Comparison of ENCODE assay signal across 16 cellular contexts in genomic region chr7:47392241-47392759, GRCh38.
DNase-seq lines count a peak whose midpoint lies in the region; ATAC-seq, FAIRE-seq and TF ChIP-seq lines count a peak whose summit lies in the region.
"Had no signal": no experiment of that assay in that cellular context is flagged by ENCODE, and none has a peak within 500 bp of the region (broad histone marks: within the 10 kb centered on the region; RNA-seq: fewer than 3 reads in every experiment).

No MANE protein-coding gene starts in this region.

- in situ Hi-C loops in GM23248 (cut with MboI) = no loop called here

- TF ChIP-seq POLR2A in stomach (IDR thresholded peaks at IDR 0.05) = no peak

- H3K9ac ChIP-seq in GM23248 = no peak overlapping the region
- H3K9ac ChIP-seq in endodermal cell (ENCODE audit: extremely low read depth, low read length, poor library complexity, severe bottlenecking) = no peak overlapping the region
- H3K9ac ChIP-seq in kidney (ENCODE audit: low read length in 2 of 2) = no peak overlapping the region

- H3K4me3 ChIP-seq in GM23248 (no peak overlapping the region), endodermal cell (ENCODE audit: low read length) (no peak overlapping the region), kidney (ENCODE audit: low read length in 2 of 2) (no peak overlapping the region), stomach (no peak overlapping the region)

- H3K4me2 ChIP-seq in GM23248 (ENCODE audit: unreplicated experiment) = no peak overlapping the region

- H3K27me3 ChIP-seq in GM23248 (replicated peaks; ENCODE audit: insufficient read depth) (no peaks in the 10 kb centered on the region), endodermal cell (ENCODE audit: control insufficient read depth, insufficient read depth, low read length, poor library complexity, severe bottlenecking) (no peaks in the 10 kb centered on the region), stomach (no peaks in the 10 kb centered on the region)

- no peak for TF ChIP-seq EP300 in stomach (IDR thresholded peaks at IDR 0.05)

- no peak overlapping the region for H3K4me3 Mint-ChIP-seq in endodermal cell
- H3K4me3 Mint-ChIP-seq: activated CD8-positive, alpha-beta T cell treated with anti-CD3 and anti-CD28 coated beads, Interleukin-2, amount 10 ng/mL, durations not matched to agents 7 days and 5 days had no signal

- H3K9me2 ChIP-seq in GM23248 (ENCODE audit: insufficient read depth) = no peaks in the 10 kb centered on the region

- no peak overlapping the region for H3K27ac ChIP-seq in GM23248
- H3K27ac ChIP-seq in endodermal cell (ENCODE audit: low read depth, low read length) = no peak overlapping the region
- H3K27ac ChIP-seq in kidney (ENCODE audit: low read depth in 2 of 2, low read length in 2 of 2) = no peak overlapping the region
- peak overlapping the region in 4 of 5 donors; percentile 21 to 74 (median 45) for H3K27ac ChIP-seq in stomach

- H3K4me1 ChIP-seq in GM23248 (ENCODE audit: insufficient read depth) (0 out of 2 replicates have a peak, but pooled peaks cover 4% of the 10 kb centered on the region), endodermal cell (ENCODE audit: control insufficient read depth, insufficient read depth, low read length) (no peaks in the 10 kb centered on the region), kidney (ENCODE audit: control insufficient read depth in 1 of 2, insufficient read depth in 1 of 2, low read depth in 1 of 2, low read length in 2 of 2) (no peaks in the 10 kb centered on the region), stomach (peaks cover 12 to 39% (median 29%) of the 10 kb centered on the region in 4 donors)

- H3K27ac Mint-ChIP-seq in endodermal cell = peak overlapping the region; percentile 53
- H3K27ac Mint-ChIP-seq: activated CD8-positive, alpha-beta T cell treated with anti-CD3 and anti-CD28 coated beads, Interleukin-2, amount 10 ng/mL, durations not matched to agents 7 days and 5 days had no signal

- no peaks in the 10 kb centered on the region for H3K27me3 Mint-ChIP-seq in endodermal cell (ENCODE audit: insufficient read depth)

- intact Hi-C loops in kidney (cut with DNase I) = no loop called here
- intact Hi-C loops in stomach (cut with DNase I; ENCODE audit: low total_unique reads) = no loop called here

- H3K9me3 ChIP-seq in GM23248 (ENCODE audit: low read depth) = no peaks in the 10 kb centered on the region
- no peaks in the 10 kb centered on the region for H3K9me3 ChIP-seq in endodermal cell (ENCODE audit: control insufficient read depth, low read length)
- H3K9me3 ChIP-seq in kidney (ENCODE audit: control insufficient read depth in 1 of 2, low read length in 2 of 2) = no peaks in the 10 kb centered on the region
- H3K9me3 ChIP-seq in stomach = no peaks in the 10 kb centered on the region

- H3K36me3 ChIP-seq in GM23248 (ENCODE audit: low read depth) = peaks cover 17% of the 10 kb centered on the region
- peaks cover 36% of the 10 kb centered on the region for H3K36me3 ChIP-seq in endodermal cell (ENCODE audit: control insufficient read depth, insufficient read depth, low read length)
- H3K36me3 ChIP-seq in kidney (ENCODE audit: control insufficient read depth in 1 of 2, insufficient read depth in 2 of 2, low read length in 2 of 2) = peaks cover 53 to 86% of the 10 kb centered on the region in 2 donors
- H3K36me3 ChIP-seq in stomach = peaks cover 33 to 80% (median 69%) of the 10 kb centered on the region in 4 donors

- TF ChIP-seq CTCF in endodermal cell (conservative IDR thresholded peaks at IDR 0.05) (no peak), kidney (IDR thresholded peaks at IDR 0.05; ENCODE audit: borderline replicate concordance, extremely low read depth, insufficient read depth) (no peak), stomach (IDR thresholded peaks at IDR 0.05) (peak in 5 of 7 experiments; percentile 29 to 59 (median 54))

- H3K4me1 Mint-ChIP-seq in endodermal cell = no peaks in the 10 kb centered on the region

- DNase-seq in GM23248 (peak; percentile 79), endodermal cell (no peak), kidney (peak; percentile 91), stomach (peak; percentile 86), NOMO-1 (lab: John Stamatoyannopoulos, UW; ENCODE audit: unreplicated experiment in 2 of 2) (no peak)
- no peak for DNase-seq in activated CD8-positive, alpha-beta memory T cell treated with anti-CD3 and anti-CD28 coated beads for 24 hours
- DNase-seq: activated CD8-positive, alpha-beta T cell treated with anti-CD3 and anti-CD28 coated beads, Interleukin-2, amount 10 ng/mL, durations not matched to agents 7 days and 5 days; MV-4-11; NCI-H748 treated with DMSO at 0.1 percent for 48 hours; stimulated activated CD4-positive, alpha-beta T cell treated with anti-CD3 and anti-CD28 coated beads, Interleukin-15, amount 100 ng/mL, for 24 hours; stimulated activated naive CD4-positive, alpha-beta T cell had no signal

- ATAC-seq in HG02870 (IDR thresholded peaks at IDR 0.05; ENCODE audit: unreplicated experiment) = no peak
- ATAC-seq in GM19455 (IDR thresholded peaks at IDR 0.05; ENCODE audit: unreplicated experiment) = no peak
- ATAC-seq: activated CD8-positive, alpha-beta T cell treated with anti-CD3 and anti-CD28 coated beads, Interleukin-2, amount 10 ng/mL, durations not matched to agents 7 days and 5 days; esophagus mucosa had no signal

- H3K36me3 Mint-ChIP-seq in endodermal cell (ENCODE audit: low read depth) = peaks cover 44% of the 10 kb centered on the region

- H3K9me3 Mint-ChIP-seq in endodermal cell = no peaks in the 10 kb centered on the region

- no peaks in the 10 kb centered on the region for H3K79me2 ChIP-seq in GM23248 (ENCODE audit: insufficient read depth)

- H4K20me1 ChIP-seq in GM23248 (ENCODE audit: insufficient read depth) = no peaks in the 10 kb centered on the region

- H3F3A ChIP-seq in GM23248 (ENCODE audit: insufficient read depth) = no peaks in the 10 kb centered on the region

- FAIRE-seq in kidney (lab: Jason Lieb, UNC) = no peak
- FAIRE-seq: D721Med, H1 had no signal

- no peak overlapping the region for H2AFZ ChIP-seq in GM23248

- WGBS in GM23248 (ENCODE audit: low coverage in 1 of 2, low lambda C conversion rate in 2 of 2, missing lambda C conversion rate in 2 of 2), 2 experiments = 40 to 42% methylated on average over 17 of the region's 17 CpGs
- 94 to 96% methylated on average over 15 to 17 of the region's 17 CpGs for WGBS in endodermal cell (ENCODE audit: insufficient coverage in 1 of 2, insufficient read length in 1 of 2), 2 experiments
- 10 to 45% (median 21%) methylated on average over 17 of the region's 17 CpGs for WGBS in stomach, 5 donors

Comparison
In these comparisons a context has a peak if more than half of its experiments do, and no peak if none do; other contexts are left out.
1. DNase-seq: peak in GM23248 (single experiment), kidney (single experiment) and stomach (single experiment); none in endodermal cell (single experiment), NOMO-1 (0 of 2) and activated CD8-positive, alpha-beta memory T cell treated with anti-CD3 and anti-CD28 coated beads for 24 hours (single experiment).
2. H3K27ac ChIP-seq: peak in stomach (4 of 5); none in GM23248 (single experiment), endodermal cell (single experiment) and kidney (0 of 2).
3. CTCF ChIP-seq: peak in stomach (5 of 7); none in endodermal cell (single experiment) and kidney (single experiment).